1 cellular context compared by ENCODE assay signal in genomic region chr2:104848526-104848925, GRCh38.
TF ChIP-seq lines count a peak whose summit lies in the region.

No MANE protein-coding gene starts in this region.

TF ChIP-seq in GM12878, 131 proteins besides CTCF, POLR2A, EP300 and RAD21 (continued from another document):
- TF ChIP-seq ZBTB11 (CRISPR knock-in tag; IDR thresholded peaks at IDR 0.05) (no peak), TAF1 (IDR thresholded peaks at IDR 0.05; ENCODE audit: borderline replicate concordance, low read depth, low read length) (no peak), SRF (IDR thresholded peaks at IDR 0.05; ENCODE audit: low read depth in 2 of 2, low read length in 2 of 2) (no peak), RB1 (IDR thresholded peaks at IDR 0.05; ENCODE audit: borderline replicate concordance) (no peak), SMARCA5 (IDR thresholded peaks at IDR 0.05) (no peak), MTA3 (IDR thresholded peaks at IDR 0.05; ENCODE audit: borderline replicate concordance, low read length) (no peak), SREBF1 (IDR thresholded peaks at IDR 0.05; ENCODE audit: low read length) (no peak), ASH2L (IDR thresholded peaks at IDR 0.05; ENCODE audit: borderline replicate concordance, low read depth) (no peak), BMI1 (IDR thresholded peaks at IDR 0.05; ENCODE audit: borderline replicate concordance) (no peak), PKNOX1 (IDR thresholded peaks at IDR 0.05) (no peak), NKRF (conservative IDR thresholded peaks at IDR 0.05) (no peak), ZSCAN29 (IDR thresholded peaks at IDR 0.05) (no peak), SUZ12 (IDR thresholded peaks at IDR 0.05; ENCODE audit: unreplicated experiment) (no peak)
